22 cellular contexts compared by ENCODE assay signal in genomic region chr22:43483266-43483665, GRCh38.
"Had no signal": no experiment of that assay in that cellular context is flagged by ENCODE, and none has a peak within 500 bp of the region (broad histone marks: within the 10 kb centered on the region; RNA-seq: fewer than 3 reads in every experiment).

No MANE protein-coding gene starts in this region.

- H3K9me3 ChIP-seq: esophagus muscularis mucosa, gastroesophageal sphincter, heart left ventricle, left ventricle myocardium inferior, lower lobe of right lung, mucosa of descending colon had no signal

- H3K4me1 ChIP-seq: esophagus muscularis mucosa, foreskin keratinocyte, gastroesophageal sphincter, left ventricle myocardium inferior, lower lobe of right lung had no signal

- FAIRE-seq: colon, endothelial cell of umbilical vein, frontal cortex, islet of Langerhans, keratinocyte had no signal

- H3K4me3 ChIP-seq: coronary artery, dorsolateral prefrontal cortex, esophagus muscularis mucosa, gastroesophageal sphincter, heart left ventricle, left ventricle myocardium inferior, lower lobe of right lung, mucosa of descending colon had no signal

- H3K27ac ChIP-seq: coronary artery, esophagus muscularis mucosa, foreskin keratinocyte, gastroesophageal sphincter, heart left ventricle, left ventricle myocardium inferior, lower lobe of right lung had no signal

- DNase-seq: dermis blood vessel endothelial cell; dorsolateral prefrontal cortex; effector CD4-positive, alpha-beta T cell; effector memory CD4-positive, alpha-beta T cell; foreskin keratinocyte; heart left ventricle; hippocampal formation; kidney glomerular epithelial cell; left colon; left ventricle myocardium inferior; lower lobe of right lung; mesenchymal stem cell; mucosa of descending colon; naive B cell had no signal

- H3K36me3 ChIP-seq: esophagus muscularis mucosa, gastroesophageal sphincter, heart left ventricle, left ventricle myocardium inferior, lower lobe of right lung had no signal
